ENCODE assay signal across 19 cellular contexts in genomic region chr2:207274541-207274940, GRCh38.
DNase-seq lines count a peak whose midpoint lies in the region; ATAC-seq, FAIRE-seq and TF ChIP-seq lines count a peak whose summit lies in the region.
"Had no signal": no experiment of that assay in that cellular context is flagged by ENCODE, and none has a peak within 500 bp of the region (broad histone marks: within the 10 kb centered on the region; RNA-seq: fewer than 3 reads in every experiment).

No MANE protein-coding gene starts in this region.

- no peaks in the 10 kb centered on the region for H3K9me3 ChIP-seq in ovary
- H3K9me3 ChIP-seq: BE2C, SJCRH30 had no signal

- TF ChIP-seq EP300 in ovary (IDR thresholded peaks at IDR 0.05), result no peak

- no peak for TF ChIP-seq POLR2A in ovary (IDR thresholded peaks at IDR 0.05)

- no peaks in the 10 kb centered on the region for H3K4me1 ChIP-seq in ovary (ENCODE audit: insufficient read depth)
- H3K4me1 ChIP-seq: BE2C, SJCRH30 had no signal

- in situ Hi-C loops in G401 (cut with HindIII; ENCODE audit: low sequenced_read_pairs), result no loop called here

- H3K36me3 ChIP-seq in ovary, result no peaks in the 10 kb centered on the region
- H3K36me3 ChIP-seq: BE2C, SJCRH30 had no signal

- no peaks in the 10 kb centered on the region for H3K27me3 ChIP-seq in ovary
- H3K27me3 ChIP-seq: BE2C, SJCRH30 had no signal

- intact Hi-C loops in ovary (cut with DNase I), result no loop called here

- H3K4me3 ChIP-seq in ovary, result no peak overlapping the region
- H3K4me3 ChIP-seq: GM23338, PC-9, SJCRH30 had no signal

- TF ChIP-seq CTCF in ovary (IDR thresholded peaks at IDR 0.05), result no peak

- peak; percentile 91 for FAIRE-seq in endometrium (lab: Jason Lieb, UNC)
- FAIRE-seq: GM12892, HepG2 had no signal

- DNase-seq in EH (ENCODE audit: low read depth) (peak; percentile 64), lung microvascular endothelial cell (ENCODE audit: low read depth in 2 of 2) (peak; percentile 45 to 95), ovary (no peak), NCI-H2081 treated with DMSO at 0.1 percent for 48 hours (lab: John Stamatoyannopoulos, UW) (no peak), G401 (ENCODE audit: low spot score) (no peak)
- DNase-seq: BE2C; CD8-positive, alpha-beta memory T cell; KG1; NCI-H1436 treated with DMSO at 0.1 percent for 48 hours; NCI-H2081; NCI-H510A; NCI-H774; PC-9; SJCRH30 had no signal

- WGBS in ovary, 3 donors, result 50 to 54% (median 52%) methylated on average over 2 of the region's 2 CpGs

- no peak overlapping the region for H3K27ac ChIP-seq in ovary
- H3K27ac ChIP-seq: PC-9, SJCRH30 had no signal

- ATAC-seq in HG03135 (IDR thresholded peaks at IDR 0.05; ENCODE audit: unreplicated experiment), result no peak
- ATAC-seq: GM23338, HepG2 had no signal

Comparison
In these comparisons a context has a peak if more than half of its experiments do, and no peak if none do; other contexts are left out.
1. DNase-seq: peak in EH (single experiment) and lung microvascular endothelial cell (2 of 2); none in ovary (0 of 5), NCI-H2081 treated with DMSO at 0.1 percent for 48 hours (single experiment) and G401 (single experiment).